ENCODE assay signal across 15 cellular contexts in genomic region chr4:52250124-52250523, GRCh38.
DNase-seq lines count a peak whose midpoint lies in the region; ATAC-seq and TF ChIP-seq lines count a peak whose summit lies in the region.
"Had no signal": no experiment of that assay in that cellular context is flagged by ENCODE, and none has a peak within 500 bp of the region (broad histone marks: within the 10 kb centered on the region; RNA-seq: fewer than 3 reads in every experiment).

No MANE protein-coding gene starts in this region.

- no peak overlapping the region for H3K4me3 ChIP-seq in choroid plexus epithelial cell (ENCODE audit: low read depth, low read length)
- no peak overlapping the region for H3K4me3 ChIP-seq in osteoblast (ENCODE audit: insufficient read depth, low read length)

- no peaks in the 10 kb centered on the region for H3K36me3 Mint-ChIP-seq in natural killer cell treated with Interleukin-12 subunit alpha and Interleukin-12 subunit beta and Interleukin-15 and Interleukin-18, amount 100 ng/mL, for 72 hours

- peaks cover 2% of the 10 kb centered on the region for H3K4me1 ChIP-seq in osteoblast (ENCODE audit: insufficient read depth, low read length)
- H3K4me1 ChIP-seq: foreskin keratinocyte had no signal

- no peak overlapping the region for H3K27ac Mint-ChIP-seq in natural killer cell treated with Interleukin-12 subunit alpha and Interleukin-12 subunit beta and Interleukin-15 and Interleukin-18, amount 100 ng/mL, for 72 hours
- H3K27ac Mint-ChIP-seq: activated naive CD4-positive, alpha-beta T cell treated with anti-CD3 and anti-CD28 coated beads for 36 hours; B cell; dendritic cell treated with granulocyte-macrophage colony-stimulating factor and Interleukin-4, amounts not matched to agents 40 ng/mL and 50 ng/mL, for 4 days had no signal

- H3K79me2 ChIP-seq in osteoblast (ENCODE audit: insufficient read depth, low read length) = no peaks in the 10 kb centered on the region

- no peaks in the 10 kb centered on the region for H3K27me3 Mint-ChIP-seq in natural killer cell treated with Interleukin-12 subunit alpha and Interleukin-12 subunit beta and Interleukin-15 and Interleukin-18, amount 100 ng/mL, for 72 hours
- H3K27me3 Mint-ChIP-seq: B cell; dendritic cell treated with granulocyte-macrophage colony-stimulating factor and Interleukin-4, amounts not matched to agents 40 ng/mL and 50 ng/mL, for 4 days had no signal

- no peak for TF ChIP-seq CTCF in choroid plexus epithelial cell (conservative IDR thresholded peaks at IDR 0.05; ENCODE audit: low read depth, low read length)
- TF ChIP-seq CTCF in osteoblast (IDR thresholded peaks at IDR 0.05; ENCODE audit: extremely low read depth, low read depth, low read length) = no peak
- no peak for TF ChIP-seq CTCF in RWPE1 (conservative IDR thresholded peaks at IDR 0.05; ENCODE audit: low read depth)

- no peaks in the 10 kb centered on the region for H3K36me3 ChIP-seq in osteoblast (ENCODE audit: insufficient read depth, low read length)

- H3K4me3 Mint-ChIP-seq in natural killer cell treated with Interleukin-12 subunit alpha and Interleukin-12 subunit beta and Interleukin-15 and Interleukin-18, amount 100 ng/mL, for 72 hours = no peak overlapping the region
- H3K4me3 Mint-ChIP-seq: activated naive CD4-positive, alpha-beta T cell treated with anti-CD3 and anti-CD28 coated beads for 36 hours; B cell; dendritic cell treated with granulocyte-macrophage colony-stimulating factor and Interleukin-4, amounts not matched to agents 40 ng/mL and 50 ng/mL, for 4 days; neural crest cell had no signal

- peaks cover 10% of the 10 kb centered on the region for H3K9me3 Mint-ChIP-seq in natural killer cell treated with Interleukin-12 subunit alpha and Interleukin-12 subunit beta and Interleukin-15 and Interleukin-18, amount 100 ng/mL, for 72 hours
- H3K9me3 Mint-ChIP-seq: activated naive CD4-positive, alpha-beta T cell treated with anti-CD3 and anti-CD28 coated beads for 36 hours had no signal

- ATAC-seq in natural killer cell treated with Interleukin-12 subunit alpha and Interleukin-12 subunit beta and Interleukin-15 and Interleukin-18, amount 100 ng/mL, for 72 hours = no peak
- ATAC-seq: foreskin keratinocyte had no signal

- no peaks in the 10 kb centered on the region for H3K4me1 Mint-ChIP-seq in natural killer cell treated with Interleukin-12 subunit alpha and Interleukin-12 subunit beta and Interleukin-15 and Interleukin-18, amount 100 ng/mL, for 72 hours (ENCODE audit: low read depth in 2 of 2)
- H3K4me1 Mint-ChIP-seq: B cell had no signal

- DNase-seq in DMS 273 (lab: John Stamatoyannopoulos, UW; ENCODE audit: unreplicated experiment) (peak; percentile 93), NCI-H1694 treated with DMSO at 0.1 percent for 48 hours (lab: John Stamatoyannopoulos, UW) (peak; percentile 90), choroid plexus epithelial cell (ENCODE audit: low read depth) (peak; percentile 39), osteoblast (ENCODE audit: insufficient read length, low spot score, missing footprints) (peak; percentile 19), Ammon's horn (ENCODE audit: low spot score) (no peak), RWPE1 (ENCODE audit: low spot score) (no peak), UCSD-AML1 (lab: John Stamatoyannopoulos, UW; ENCODE audit: unreplicated experiment) (no peak)
- no peak for DNase-seq in natural killer cell treated with Interleukin-12 subunit alpha and Interleukin-12 subunit beta and Interleukin-15 and Interleukin-18, amount 100 ng/mL, for 72 hours (ENCODE audit: low spot score)
- DNase-seq: activated naive CD4-positive, alpha-beta T cell treated with anti-CD3 and anti-CD28 coated beads for 36 hours; foreskin keratinocyte; MM.1S; T-helper 1 cell had no signal

- H3K9me3 ChIP-seq in osteoblast (ENCODE audit: low read depth, low read length) = peaks cover 6% of the 10 kb centered on the region

- H3K4me2 ChIP-seq in osteoblast (ENCODE audit: insufficient read depth, low read length) = no peak overlapping the region

- POLR2A ChIA-PET in RWPE1 (lab: Yijun Ruan, JAX; ENCODE audit: low non-redundant PET) = no interaction called here

- H2AFZ ChIP-seq in osteoblast (ENCODE audit: low read length) = no peak overlapping the region

- peaks cover 3% of the 10 kb centered on the region for H3K27me3 ChIP-seq in osteoblast (ENCODE audit: insufficient read depth, low read length)
- H3K27me3 ChIP-seq: foreskin keratinocyte had no signal

- H4K20me1 ChIP-seq in osteoblast (ENCODE audit: insufficient read depth, low read length) = no peaks in the 10 kb centered on the region

- no peak overlapping the region for H3K27ac ChIP-seq in osteoblast (ENCODE audit: low read depth, low read length)
- no peak overlapping the region for H3K27ac ChIP-seq in RWPE1
- H3K27ac ChIP-seq: foreskin keratinocyte had no signal

- CTCF ChIA-PET in RWPE1 (lab: Yijun Ruan, JAX) = interaction anchor here (0.5 kb wide), 1 partner anchor 126 kb away, joined by 3 read pairs; no protein-coding TSS in a partner anchor

Comparison
In these comparisons a context has a peak if more than half of its experiments do, and no peak if none do; other contexts are left out.
1. DNase-seq: peak in DMS 273 (single experiment), NCI-H1694 treated with DMSO at 0.1 percent for 48 hours (single experiment), choroid plexus epithelial cell (single experiment) and osteoblast (single experiment); none in Ammon's horn (single experiment), RWPE1 (single experiment), natural killer cell treated with Interleukin-12 subunit alpha and Interleukin-12 subunit beta and Interleukin-15 and Interleukin-18, amount 100 ng/mL, for 72 hours (single experiment) and UCSD-AML1 (single experiment).